Comparison of ENCODE assay signal across 20 cellular contexts in the genomic region with DNA sequence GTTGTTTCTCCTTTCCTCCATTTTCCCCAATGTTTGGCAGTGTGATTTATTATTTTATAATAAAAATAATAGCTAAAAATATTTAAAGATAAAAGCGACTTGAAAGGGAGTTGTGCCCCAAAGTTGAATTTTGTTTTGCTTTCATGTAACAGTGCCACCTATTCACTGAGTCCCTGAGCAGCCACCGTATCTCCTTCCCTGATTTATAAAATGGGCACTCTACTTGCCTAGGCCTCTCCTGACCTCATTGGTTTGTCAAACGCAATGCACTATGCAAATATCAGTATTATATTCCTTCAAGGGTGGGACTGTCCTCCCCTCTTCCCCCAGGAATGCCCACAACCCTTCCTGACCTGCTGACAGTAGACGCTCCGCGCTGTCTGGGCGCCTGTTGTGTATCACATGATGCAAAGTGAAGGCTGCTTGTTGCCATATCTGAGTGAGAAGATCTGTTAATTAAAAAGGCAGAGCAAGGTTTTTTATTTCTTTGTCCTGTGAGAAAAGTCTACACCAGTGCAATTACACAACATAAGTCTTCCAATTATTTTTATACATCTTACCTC.
A peak's percentile ranks its signal among the peaks of the same experiment; 100 is the strongest.
DNase-seq lines count a peak whose midpoint lies in the region; ATAC-seq and TF ChIP-seq lines count a peak whose summit lies in the region.
"Had no signal": no experiment of that assay in that cellular context is flagged by ENCODE, and none has a peak within 500 bp of the region (broad histone marks: within the 10 kb centered on the region; RNA-seq: fewer than 3 reads in every experiment).

No MANE protein-coding gene starts in this region.

- ATAC-seq in CD4-positive, alpha-beta T cell (ENCODE audit: poor library complexity), result no peak
- no peak for ATAC-seq in T-cell (replicated peaks in 1 of 4)
- ATAC-seq in naive B cell (ENCODE audit: low read depth in 2 of 2), result peak; percentile 46 to 48
- ATAC-seq in stimulated activated memory B cell treated with anti-CD40 and anti-IgM and Interleukin-4, amounts not matched to agents 10 μg/mL and 1 μg/mL and 100 μg/mL, for 72 hours, result peak; percentile 42
- ATAC-seq in body of pancreas, result no peak
- ATAC-seq in activated CD4-positive, alpha-beta T cell treated with anti-CD3 and anti-CD28 coated beads for 36 hours, result no peak
- no peak for ATAC-seq in upper lobe of right lung
- ATAC-seq: A549; CD8-positive, alpha-beta T cell; GM23338 had no signal

- TF ChIP-seq CTCF in CD4-positive, alpha-beta T cell (IDR thresholded peaks at IDR 0.05), result no peak
- TF ChIP-seq CTCF in body of pancreas (IDR thresholded peaks at IDR 0.05) (no peak), upper lobe of right lung (IDR thresholded peaks at IDR 0.05) (no peak)

- intact Hi-C loops in CD4-positive, alpha-beta T cell (cut with DNase I, micrococcal nuclease), result no loop called here
- intact Hi-C loops in body of pancreas (cut with DNase I), result no loop called here
- intact Hi-C loops in activated CD4-positive, alpha-beta T cell treated with anti-CD3 and anti-CD28 coated beads for 36 hours (cut with DNase I, micrococcal nuclease), result loop anchor here in 1 of 2 experiments (5.0 kb wide), 1 partner anchor 72 kb away; no protein-coding TSS in a partner anchor
- intact Hi-C loops in upper lobe of right lung (cut with DNase I), result no loop called here
- intact Hi-C loops in posterior cingulate gyrus (cut with DNase I), result no loop called here

- POLR2A ChIA-PET in CD4-positive, alpha-beta T cell (lab: Charles Lee), result no interaction called here
- POLR2A ChIA-PET in T-cell (lab: Charles Lee), result interaction anchor here in 1 of 2 donors (0.6 kb wide), 1 partner anchor 29 kb away, joined by 6 read pairs; no protein-coding TSS in a partner anchor
- POLR2A ChIA-PET in activated CD4-positive, alpha-beta T cell treated with anti-CD3 and anti-CD28 coated beads for 36 hours (lab: Charles Lee), result no interaction called here

- peak overlapping the region; percentile 36 for H3K27ac Mint-ChIP-seq in CD4-positive, alpha-beta T cell
- H3K27ac Mint-ChIP-seq in T-cell (peak overlapping the region; percentile 1 to 38), naive B cell (peak overlapping the region in 4 of 6 donors; percentile 17 to 78 (median 48))
- peak overlapping the region; percentile 65 for H3K27ac Mint-ChIP-seq in stimulated activated memory B cell treated with anti-CD40 and anti-IgM and Interleukin-4, amounts not matched to agents 10 μg/mL and 1 μg/mL and 100 μg/mL, for 72 hours
- no peak overlapping the region for H3K27ac Mint-ChIP-seq in activated CD4-positive, alpha-beta T cell treated with anti-CD3 and anti-CD28 coated beads for 36 hours
- H3K27ac Mint-ChIP-seq: CD8-positive, alpha-beta T cell; GM23338; HFFc6 had no signal

- peaks cover 54% of the 10 kb centered on the region for H3K36me3 Mint-ChIP-seq in CD4-positive, alpha-beta T cell (ENCODE audit: low read depth)
- H3K36me3 Mint-ChIP-seq in T-cell (peaks cover 33% of the 10 kb centered on the region), naive B cell (peaks cover 0 to 16% of the 10 kb centered on the region in 2 donors)
- peaks cover 6% of the 10 kb centered on the region for H3K36me3 Mint-ChIP-seq in stimulated activated memory B cell treated with anti-CD40 and anti-IgM and Interleukin-4, amounts not matched to agents 10 μg/mL and 1 μg/mL and 100 μg/mL, for 72 hours
- peaks cover 45% of the 10 kb centered on the region for H3K36me3 Mint-ChIP-seq in activated CD4-positive, alpha-beta T cell treated with anti-CD3 and anti-CD28 coated beads for 36 hours (ENCODE audit: low read depth)

- H3K36me3 ChIP-seq in body of pancreas (replicated peaks in 1 of 2; ENCODE audit: insufficient read depth in 1 of 2, low read depth in 2 of 2), result no peaks in the 10 kb centered on the region
- H3K36me3 ChIP-seq in upper lobe of right lung, result peaks cover 7% of the 10 kb centered on the region

- peaks cover 36% of the 10 kb centered on the region for H3K4me1 Mint-ChIP-seq in CD4-positive, alpha-beta T cell (ENCODE audit: low read depth)
- peaks cover 25 to 39% (median 37%) of the 10 kb centered on the region in 3 donors for H3K4me1 Mint-ChIP-seq in T-cell
- H3K4me1 Mint-ChIP-seq in naive B cell, result peaks cover 16 to 20% (median 19%) of the 10 kb centered on the region in 3 donors
- peaks cover 40% of the 10 kb centered on the region for H3K4me1 Mint-ChIP-seq in stimulated activated memory B cell treated with anti-CD40 and anti-IgM and Interleukin-4, amounts not matched to agents 10 μg/mL and 1 μg/mL and 100 μg/mL, for 72 hours
- H3K4me1 Mint-ChIP-seq in activated CD4-positive, alpha-beta T cell treated with anti-CD3 and anti-CD28 coated beads for 36 hours, result peaks cover 65% of the 10 kb centered on the region
- H3K4me1 Mint-ChIP-seq: H9 had no signal

- no peaks in the 10 kb centered on the region for H3K27me3 Mint-ChIP-seq in CD4-positive, alpha-beta T cell
- H3K27me3 Mint-ChIP-seq in T-cell, result no peaks in the 10 kb centered on the region
- H3K27me3 Mint-ChIP-seq in naive B cell, result no peaks in the 10 kb centered on the region
- no peaks in the 10 kb centered on the region for H3K27me3 Mint-ChIP-seq in stimulated activated memory B cell treated with anti-CD40 and anti-IgM and Interleukin-4, amounts not matched to agents 10 μg/mL and 1 μg/mL and 100 μg/mL, for 72 hours
- no peaks in the 10 kb centered on the region for H3K27me3 Mint-ChIP-seq in activated CD4-positive, alpha-beta T cell treated with anti-CD3 and anti-CD28 coated beads for 36 hours

- CTCF ChIA-PET in CD4-positive, alpha-beta T cell (lab: Charles Lee), result no interaction called here
- CTCF ChIA-PET in T-cell (lab: Charles Lee), result interaction anchor here in 1 of 2 donors (0.6 kb wide), 1 partner anchor 14 kb away, joined by 6 read pairs; no protein-coding TSS in a partner anchor
- CTCF ChIA-PET in activated CD4-positive, alpha-beta T cell treated with anti-CD3 and anti-CD28 coated beads for 36 hours (lab: Charles Lee), result interaction anchor here (1.0 to 7.4 kb wide), 3 partner anchors 15 to 52 kb away, joined by 3 to 84 read pairs (median 4); no protein-coding TSS in a partner anchor

- no peak overlapping the region for H3K4me3 Mint-ChIP-seq in CD4-positive, alpha-beta T cell
- no peak overlapping the region for H3K4me3 Mint-ChIP-seq in T-cell
- peak overlapping the region in 3 of 8 donors; percentile 31 to 50 (median 38) for H3K4me3 Mint-ChIP-seq in naive B cell
- H3K4me3 Mint-ChIP-seq in stimulated activated memory B cell treated with anti-CD40 and anti-IgM and Interleukin-4, amounts not matched to agents 10 μg/mL and 1 μg/mL and 100 μg/mL, for 72 hours, result peak overlapping the region; percentile 57
- H3K4me3 Mint-ChIP-seq in activated CD4-positive, alpha-beta T cell treated with anti-CD3 and anti-CD28 coated beads for 36 hours, result no peak overlapping the region
- H3K4me3 Mint-ChIP-seq: CD8-positive, alpha-beta T cell; GM23338; H9; HFFc6 had no signal

- H3K27me3 ChIP-seq in CD4-positive, alpha-beta T cell (ENCODE audit: control insufficient read depth, insufficient read depth, low read length), result no peaks in the 10 kb centered on the region
- H3K27me3 ChIP-seq in body of pancreas (no peaks in the 10 kb centered on the region), upper lobe of right lung (no peaks in the 10 kb centered on the region)

- H3K4me3 ChIP-seq in body of pancreas (no peak overlapping the region), upper lobe of right lung (no peak overlapping the region)
- H3K4me3 ChIP-seq: A549, GM23338 had no signal

- WGBS in body of pancreas, 2 donors, result 89 to 91% methylated on average over 7 of the region's 7 CpGs

- H3K9me3 ChIP-seq in CD4-positive, alpha-beta T cell (ENCODE audit: control insufficient read depth, low read length), result no peaks in the 10 kb centered on the region
- H3K9me3 ChIP-seq in body of pancreas (no peaks in the 10 kb centered on the region), upper lobe of right lung (no peaks in the 10 kb centered on the region)
- H3K9me3 ChIP-seq: A549, Caco-2 had no signal

- no peak overlapping the region for H3K27ac ChIP-seq in CD4-positive, alpha-beta T cell (ENCODE audit: low read depth, low read length)
- no peak overlapping the region for H3K27ac ChIP-seq in body of pancreas
- no peak overlapping the region for H3K27ac ChIP-seq in upper lobe of right lung
- H3K27ac ChIP-seq: A549 had no signal

- DNase-seq in CD4-positive, alpha-beta T cell, result no peak
- DNase-seq in T-cell, result no peak
- DNase-seq in naive B cell, result peak; percentile 3
- no peak for DNase-seq in body of pancreas
- no peak for DNase-seq in activated CD4-positive, alpha-beta T cell treated with anti-CD3 and anti-CD28 coated beads for 36 hours
- no peak for DNase-seq in upper lobe of right lung
- no peak for DNase-seq in posterior cingulate gyrus
- DNase-seq: 8988T; ACHN; AML-193; C1 segment of cervical spinal cord; Caco-2; CD8-positive, alpha-beta T cell; DMS153; DND-41; H9; HFFc6 had no signal

- H3K9me3 Mint-ChIP-seq in CD4-positive, alpha-beta T cell, result no peaks in the 10 kb centered on the region
- H3K9me3 Mint-ChIP-seq in T-cell, result no peaks in the 10 kb centered on the region
- no peaks in the 10 kb centered on the region for H3K9me3 Mint-ChIP-seq in naive B cell
- H3K9me3 Mint-ChIP-seq in stimulated activated memory B cell treated with anti-CD40 and anti-IgM and Interleukin-4, amounts not matched to agents 10 μg/mL and 1 μg/mL and 100 μg/mL, for 72 hours, result peaks cover 3% of the 10 kb centered on the region
- no peaks in the 10 kb centered on the region for H3K9me3 Mint-ChIP-seq in activated CD4-positive, alpha-beta T cell treated with anti-CD3 and anti-CD28 coated beads for 36 hours (ENCODE audit: low read depth)
- H3K9me3 Mint-ChIP-seq: CD8-positive, alpha-beta T cell; GM23338; H9; HFFc6 had no signal

- TF ChIP-seq POLR2A in body of pancreas (IDR thresholded peaks at IDR 0.05), result no peak

- H3K4me1 ChIP-seq in body of pancreas, result no peaks in the 10 kb centered on the region
- H3K4me1 ChIP-seq in upper lobe of right lung, result peaks cover 18% of the 10 kb centered on the region
- H3K4me1 ChIP-seq: A549, Caco-2 had no signal

Comparison
In these comparisons a context has a peak if more than half of its experiments do, and no peak if none do; other contexts are left out.
1. ATAC-seq: peak in naive B cell (2 of 2) and stimulated activated memory B cell treated with anti-CD40 and anti-IgM and Interleukin-4, amounts not matched to agents 10 μg/mL and 1 μg/mL and 100 μg/mL, for 72 hours (single experiment); none in CD4-positive, alpha-beta T cell (single experiment), T-cell (0 of 4), body of pancreas (single experiment), activated CD4-positive, alpha-beta T cell treated with anti-CD3 and anti-CD28 coated beads for 36 hours (single experiment) and upper lobe of right lung (single experiment).